9 cellular contexts compared by ENCODE assay signal in genomic region chr5:84255318-84255717, GRCh38.
DNase-seq lines count a peak whose midpoint lies in the region; ATAC-seq and TF ChIP-seq lines count a peak whose summit lies in the region.
"Had no signal": no experiment of that assay in that cellular context is flagged by ENCODE, and none has a peak within 500 bp of the region (broad histone marks: within the 10 kb centered on the region; RNA-seq: fewer than 3 reads in every experiment).

No MANE protein-coding gene starts in this region.

- intact Hi-C loops in posterior cingulate gyrus (cut with DNase I): no loop called here

- H3K4me3 ChIP-seq in AG09309 (ENCODE audit: control insufficient read depth, low read depth, low read length) (no peak overlapping the region), fibroblast of pulmonary artery (replicated peaks; ENCODE audit: low read depth, low read length) (no peak overlapping the region)

- TF ChIP-seq CTCF in AG09309 (IDR thresholded peaks at IDR 0.05; ENCODE audit: control insufficient read depth, insufficient read depth, low read depth, low read length, missing control alignments): peak; percentile 53
- peak; percentile 47 for TF ChIP-seq CTCF in fibroblast of pulmonary artery (IDR thresholded peaks at IDR 0.05; ENCODE audit: low read length, missing control alignments)

- peak; percentile 34 for DNase-seq in AG09309 (ENCODE audit: low read depth)
- peak; percentile 3 for DNase-seq in NOMO-1 treated with dmso at 0.1 percent for 144 hours (lab: John Stamatoyannopoulos, UW; ENCODE audit: unreplicated experiment)
- DNase-seq in fibroblast of pulmonary artery (ENCODE audit: low read depth): peak; percentile 62
- no peak for DNase-seq in amniotic stem cell (lab: John Stamatoyannopoulos, UW)
- no peak for DNase-seq in posterior cingulate gyrus
- DNase-seq in activated naive CD4-positive, alpha-beta T cell treated with Interleukin-2 at 50 U/mL for 16 hours: no peak
- DNase-seq: midbrain had no signal

- peak; percentile 37 for ATAC-seq in GM21786 (IDR thresholded peaks at IDR 0.05; ENCODE audit: unreplicated experiment)
- no peak for ATAC-seq in GM21526 (IDR thresholded peaks at IDR 0.05; ENCODE audit: low FRiP score, unreplicated experiment)

Comparison
In these comparisons a context has a peak if more than half of its experiments do, and no peak if none do; other contexts are left out.
1. DNase-seq: peak in AG09309 (single experiment), NOMO-1 treated with dmso at 0.1 percent for 144 hours (single experiment) and fibroblast of pulmonary artery (single experiment); none in amniotic stem cell (single experiment), posterior cingulate gyrus (0 of 10) and activated naive CD4-positive, alpha-beta T cell treated with Interleukin-2 at 50 U/mL for 16 hours (single experiment).